ENCODE assay signal across 1 cellular context in genomic region chr1:180632326-180633088, GRCh38.
A peak's percentile ranks its signal among the peaks of the same experiment; 100 is the strongest.
TF ChIP-seq lines count a peak whose summit lies in the region.

No MANE protein-coding gene starts in this region.

TF ChIP-seq in K562, 482 proteins besides CTCF, POLR2A, EP300 and RAD21 (continued from another document and continues in another):
- TF ChIP-seq, protein P1, sequence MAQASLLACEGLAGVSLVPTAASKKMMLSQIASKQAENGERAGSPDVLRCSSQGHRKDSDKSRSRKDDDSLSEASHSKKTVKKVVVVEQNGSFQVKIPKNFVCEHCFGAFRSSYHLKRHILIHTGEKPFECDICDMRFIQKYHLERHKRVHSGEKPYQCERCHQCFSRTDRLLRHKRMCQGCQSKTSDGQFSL (CRISPR knock-in tag; IDR thresholded peaks at IDR 0.05), result peak; percentile 37; the same call in 1 of the 2 replicates
- TF ChIP-seq, protein P1 (tag; IDR thresholded peaks at IDR 0.05), result no peak
- TF ChIP-seq ARHGAP35 (IDR thresholded peaks at IDR 0.05; ENCODE audit: partially characterized antibody) (no peak), MAX (CRISPR knock-in tag; IDR thresholded peaks at IDR 0.05) (no peak), TGIF2 (CRISPR knock-in tag; IDR thresholded peaks at IDR 0.05) (peak; percentile 82; the same call in 1 of the 2 replicates), ZNF707 (CRISPR knock-in tag; conservative IDR thresholded peaks at IDR 0.05) (no peak), ZNF41 (CRISPR knock-in tag; conservative IDR thresholded peaks at IDR 0.05) (no peak), KLF10 (CRISPR knock-in tag; IDR thresholded peaks at IDR 0.05) (no peak), THRA (IDR thresholded peaks at IDR 0.05) (no peak), U2AF2 (optimal IDR thresholded peaks at IDR 0.05; ENCODE audit: low read depth, low read length) (no peak), ATF6 (CRISPR knock-in tag; IDR thresholded peaks at IDR 0.05) (0 out of 2 replicates have a peak, but pooled peaks have one; percentile 24), OTX1 (CRISPR knock-in tag; IDR thresholded peaks at IDR 0.05) (no peak), ZNF551 (CRISPR knock-in tag; IDR thresholded peaks at IDR 0.05) (no peak), SMAD1 (IDR thresholded peaks at IDR 0.05; ENCODE audit: low read depth, low read length, partially characterized antibody) (no peak), ZFX (CRISPR knock-in tag; IDR thresholded peaks at IDR 0.05) (peak; percentile 51; the same call in 1 of the 2 replicates), MAFK (IDR thresholded peaks at IDR 0.05; ENCODE audit: low read length) (no peak), NBN (IDR thresholded peaks at IDR 0.05; ENCODE audit: low read depth) (0 out of 2 replicates have a peak, but pooled peaks have one; percentile 37), SMARCE1 (IDR thresholded peaks at IDR 0.05) (no peak), HMGN3 (IDR thresholded peaks at IDR 0.05; ENCODE audit: borderline replicate concordance, extremely low read depth, insufficient read length, low read depth, low read length) (peak; percentile 51), EGR1 (conservative IDR thresholded peaks at IDR 0.05) (peak; percentile 60), CREB1 (IDR thresholded peaks at IDR 0.05) (no peak), CREB1 (CRISPR knock-in tag; IDR thresholded peaks at IDR 0.05) (peak; percentile 14; the same call in 1 of the 2 replicates), WHSC1 (IDR thresholded peaks at IDR 0.05; ENCODE audit: low read length) (no peak), ZBTB17 (CRISPR knock-in tag; IDR thresholded peaks at IDR 0.05) (peak; percentile 67; the same call in 1 of the 2 replicates), CBFB (CRISPR knock-in tag; IDR thresholded peaks at IDR 0.05) (no peak), ZNF431 (CRISPR knock-in tag; IDR thresholded peaks at IDR 0.05) (0 out of 2 replicates have a peak, but pooled peaks have one; percentile 42), ESRRA (IDR thresholded peaks at IDR 0.05; ENCODE audit: borderline replicate concordance, low read depth) (peak; percentile 58; the same call in 1 of the 2 replicates), ZNF609 (CRISPR knock-in tag; IDR thresholded peaks at IDR 0.05; ENCODE audit: borderline replicate concordance) (peak; percentile 86; the same call in 1 of the 2 replicates), NR2C2 (CRISPR knock-in tag; IDR thresholded peaks at IDR 0.05) (peak; percentile 63; the same call in 1 of the 2 replicates), NR2C2 (tag; IDR thresholded peaks at IDR 0.05) (peak; percentile 68), FIP1L1 (IDR thresholded peaks at IDR 0.05; ENCODE audit: low read depth, low read length, poor library complexity, severe bottlenecking) (peak; percentile 70), ZNF449 (CRISPR knock-in tag; IDR thresholded peaks at IDR 0.05) (no peak), TAF9B (IDR thresholded peaks at IDR 0.05; ENCODE audit: partially characterized antibody) (no peak), ZNF121 (CRISPR knock-in tag; conservative IDR thresholded peaks at IDR 0.05) (no peak), SMARCA4 (IDR thresholded peaks at IDR 0.05) (peak; percentile 52; the same call in 1 of the 2 replicates), KDM5B (IDR thresholded peaks at IDR 0.05; ENCODE audit: insufficient replicate concordance, low read depth, low read length) (peak; percentile 34), BMI1 (IDR thresholded peaks at IDR 0.05; ENCODE audit: low read length) (no peak), ETV5 (CRISPR knock-in tag; IDR thresholded peaks at IDR 0.05; ENCODE audit: low read depth) (peak; percentile 65; the same call in 1 of the 2 replicates), E2F6 (IDR thresholded peaks at IDR 0.05; ENCODE audit: borderline replicate concordance in 1 of 2, extremely low read depth in 1 of 2, insufficient read depth in 1 of 2, insufficient read length in 1 of 2, low read depth in 1 of 2, low read length in 1 of 2, poor library complexity in 1 of 2, severe bottlenecking in 1 of 2) (peak in 1 of 2 experiments; percentile 39)
- TF ChIP-seq, protein P2, sequence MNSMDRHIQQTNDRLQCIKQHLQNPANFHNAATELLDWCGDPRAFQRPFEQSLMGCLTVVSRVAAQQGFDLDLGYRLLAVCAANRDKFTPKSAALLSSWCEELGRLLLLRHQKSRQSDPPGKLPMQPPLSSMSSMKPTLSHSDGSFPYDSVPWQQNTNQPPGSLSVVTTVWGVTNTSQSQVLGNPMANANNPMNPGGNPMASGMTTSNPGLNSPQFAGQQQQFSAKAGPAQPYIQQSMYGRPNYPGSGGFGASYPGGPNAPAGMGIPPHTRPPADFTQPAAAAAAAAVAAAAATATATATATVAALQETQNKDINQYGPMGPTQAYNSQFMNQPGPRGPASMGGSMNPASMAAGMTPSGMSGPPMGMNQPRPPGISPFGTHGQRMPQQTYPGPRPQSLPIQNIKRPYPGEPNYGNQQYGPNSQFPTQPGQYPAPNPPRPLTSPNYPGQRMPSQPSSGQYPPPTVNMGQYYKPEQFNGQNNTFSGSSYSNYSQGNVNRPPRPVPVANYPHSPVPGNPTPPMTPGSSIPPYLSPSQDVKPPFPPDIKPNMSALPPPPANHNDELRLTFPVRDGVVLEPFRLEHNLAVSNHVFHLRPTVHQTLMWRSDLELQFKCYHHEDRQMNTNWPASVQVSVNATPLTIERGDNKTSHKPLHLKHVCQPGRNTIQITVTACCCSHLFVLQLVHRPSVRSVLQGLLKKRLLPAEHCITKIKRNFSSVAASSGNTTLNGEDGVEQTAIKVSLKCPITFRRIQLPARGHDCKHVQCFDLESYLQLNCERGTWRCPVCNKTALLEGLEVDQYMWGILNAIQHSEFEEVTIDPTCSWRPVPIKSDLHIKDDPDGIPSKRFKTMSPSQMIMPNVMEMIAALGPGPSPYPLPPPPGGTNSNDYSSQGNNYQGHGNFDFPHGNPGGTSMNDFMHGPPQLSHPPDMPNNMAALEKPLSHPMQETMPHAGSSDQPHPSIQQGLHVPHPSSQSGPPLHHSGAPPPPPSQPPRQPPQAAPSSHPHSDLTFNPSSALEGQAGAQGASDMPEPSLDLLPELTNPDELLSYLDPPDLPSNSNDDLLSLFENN (IDR thresholded peaks at IDR 0.05; ENCODE audit: low read depth in 2 of 2, low read length in 2 of 2), result no peak
